6 cellular contexts compared by ENCODE assay signal in the genomic region with DNA sequence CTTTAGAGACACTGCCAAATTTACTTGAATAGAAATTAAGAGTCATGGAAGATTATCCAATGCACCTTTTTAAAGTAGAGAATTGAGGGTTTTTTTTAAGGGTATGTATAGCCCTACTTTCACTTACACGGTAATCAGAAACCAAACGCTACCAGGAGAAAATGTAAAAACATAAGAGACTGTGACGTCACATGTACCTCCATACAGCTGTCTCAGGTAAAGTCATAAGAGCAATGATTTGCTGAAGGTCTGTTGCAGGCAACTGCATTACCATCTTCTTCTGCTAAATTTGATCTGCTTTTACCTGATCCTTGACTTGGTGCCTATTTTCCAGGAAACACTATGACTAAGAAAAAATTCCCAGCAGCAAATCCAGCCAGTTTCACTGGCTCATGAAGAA.
"Had no signal": no experiment of that assay in that cellular context is flagged by ENCODE, and none has a peak within 500 bp of the region (broad histone marks: within the 10 kb centered on the region; RNA-seq: fewer than 3 reads in every experiment).

No MANE protein-coding gene starts in this region.

- H3K27ac ChIP-seq: HL-60 had no signal

- DNase-seq: IMR-90, KBM-7, KG1 had no signal

- FAIRE-seq: HTR-8/SVneo, K562 had no signal

- H3K4me3 ChIP-seq: K562 had no signal

- ATAC-seq: K562 had no signal
